9 cellular contexts compared by ENCODE assay signal in genomic region chr3:72739521-72740466, GRCh38.
DNase-seq lines count a peak whose midpoint lies in the region; ATAC-seq, FAIRE-seq and TF ChIP-seq lines count a peak whose summit lies in the region.
"Had no signal": no experiment of that assay in that cellular context is flagged by ENCODE, and none has a peak within 500 bp of the region (broad histone marks: within the 10 kb centered on the region; RNA-seq: fewer than 3 reads in every experiment).

No MANE protein-coding gene starts in this region.

- H3K27me3 Mint-ChIP-seq in HFFc6 (ENCODE audit: insufficient read depth), result peaks cover 9% of the 10 kb centered on the region; the same call in 1 of the 2 replicates

- peak overlapping the region; percentile 20 for H3K4me2 ChIP-seq in BLaER1

- H3K9me3 ChIP-seq in BLaER1, result peaks cover 14% of the 10 kb centered on the region
- H3K9me3 ChIP-seq: SJCRH30 had no signal

- H3K36me3 ChIP-seq in BLaER1, result no peaks in the 10 kb centered on the region
- no peaks in the 10 kb centered on the region for H3K36me3 ChIP-seq in H7 (replicated peaks; ENCODE audit: control insufficient read depth, insufficient read depth, low read length)
- H3K36me3 ChIP-seq: SJCRH30 had no signal

- H3K27me3 ChIP-seq in BLaER1, result peaks cover 22% of the 10 kb centered on the region
- peaks cover 14% of the 10 kb centered on the region for H3K27me3 ChIP-seq in H7 (ENCODE audit: control insufficient read depth, insufficient read depth, low read length)
- H3K27me3 ChIP-seq: SJCRH30 had no signal

- TF ChIP-seq CTCF in HFFc6 (IDR thresholded peaks at IDR 0.05), result no peak

- no peak for FAIRE-seq in HTR-8/SVneo (lab: Jason Lieb, UNC)

- H3K36me3 Mint-ChIP-seq in activated naive CD4-positive, alpha-beta T cell treated with anti-CD3 and anti-CD28 coated beads, Interleukin-2, amount 50 U/mL, for 72 hours, result peaks cover 0 to 13% of the 10 kb centered on the region in 2 donors
- H3K36me3 Mint-ChIP-seq in HFFc6 (ENCODE audit: low read depth), result no peaks in the 10 kb centered on the region

- H3K27ac ChIP-seq in BLaER1, result no peak overlapping the region
- H3K27ac ChIP-seq: SJCRH30 had no signal

- H3K9me3 Mint-ChIP-seq in activated naive CD4-positive, alpha-beta T cell treated with anti-CD3 and anti-CD28 coated beads, Interleukin-2, amount 50 U/mL, for 72 hours, result no peaks in the 10 kb centered on the region
- H3K9me3 Mint-ChIP-seq in HFFc6, result peaks cover 4% of the 10 kb centered on the region

- DNase-seq in H7 (no peak), kidney tubule cell (ENCODE audit: low spot score) (peak; percentile 87), HFFc6 (no peak), left lobe of liver (ENCODE audit: low spot score) (no peak), HTR-8/SVneo (ENCODE audit: insufficient read length, low spot score) (no peak)
- no peak for DNase-seq in activated naive CD4-positive, alpha-beta T cell treated with anti-CD3 and anti-CD28 coated beads, Interleukin-2, amount 50 U/mL, for 72 hours (ENCODE audit: low spot score in 2 of 2)
- DNase-seq: SJCRH30 had no signal

- H4K20me1 ChIP-seq in BLaER1, result no peaks in the 10 kb centered on the region

- no peak overlapping the region for H3K4me3 ChIP-seq in BLaER1
- H3K4me3 ChIP-seq in H7 (ENCODE audit: insufficient read depth, low read depth, low read length), result peak overlapping the region; percentile 63
- H3K4me3 ChIP-seq: SJCRH30 had no signal

- no peak overlapping the region for H3K9ac ChIP-seq in BLaER1

- H3K4me1 ChIP-seq in BLaER1, result peaks cover 43% of the 10 kb centered on the region

- H3K4me1 Mint-ChIP-seq in HFFc6 (ENCODE audit: low read depth), result peaks cover 10% of the 10 kb centered on the region; the same call in 1 of the 2 replicates

- H3K4me3 Mint-ChIP-seq in HFFc6, result no peak overlapping the region

- no peak for ATAC-seq in activated naive CD4-positive, alpha-beta T cell treated with anti-CD3 and anti-CD28 coated beads, Interleukin-2, amount 50 U/mL, for 72 hours
- ATAC-seq in HG03159 (IDR thresholded peaks at IDR 0.05; ENCODE audit: unreplicated experiment) (no peak), left lobe of liver (no peak)

- peak overlapping the region; percentile 72 to 73 for H3K27ac Mint-ChIP-seq in activated naive CD4-positive, alpha-beta T cell treated with anti-CD3 and anti-CD28 coated beads, Interleukin-2, amount 50 U/mL, for 72 hours
- H3K27ac Mint-ChIP-seq in HFFc6, result no peak overlapping the region
